Comparison of ENCODE assay signal across 1 cellular context in genomic region chr3:141484701-141485287, GRCh38.
TF ChIP-seq lines count a peak whose summit lies in the region.

No MANE protein-coding gene starts in this region.

TF ChIP-seq in K562, 482 proteins besides CTCF, POLR2A, EP300 and RAD21:
- no peak for TF ChIP-seq THAP12 (CRISPR knock-in tag; IDR thresholded peaks at IDR 0.05)
- TF ChIP-seq PREB (CRISPR knock-in tag; IDR thresholded peaks at IDR 0.05) = no peak
- TF ChIP-seq KLF13 (tag; IDR thresholded peaks at IDR 0.05; ENCODE audit: borderline replicate concordance, low read depth) = no peak
- no peak for TF ChIP-seq NUFIP1 (IDR thresholded peaks at IDR 0.05; ENCODE audit: partially characterized antibody)
- TF ChIP-seq POLR2B (IDR thresholded peaks at IDR 0.05; ENCODE audit: low read depth, partially characterized antibody) = no peak
- TF ChIP-seq ZFP1 (CRISPR knock-in tag; IDR thresholded peaks at IDR 0.05) = no peak
- no peak for TF ChIP-seq YY1 (IDR thresholded peaks at IDR 0.05; ENCODE audit: borderline replicate concordance in 1 of 3, control insufficient read depth in 1 of 3, extremely low read depth in 1 of 3, insufficient read depth in 3 of 3, insufficient read length in 1 of 3, insufficient replicate concordance in 2 of 3, low read depth in 1 of 3, low read length in 2 of 3)
- no peak for TF ChIP-seq SRSF7 (optimal IDR thresholded peaks at IDR 0.05; ENCODE audit: low read depth, low read length)
- TF ChIP-seq NKRF (IDR thresholded peaks at IDR 0.05; ENCODE audit: borderline replicate concordance) = no peak
